14 cellular contexts compared by ENCODE assay signal in the genomic region with DNA sequence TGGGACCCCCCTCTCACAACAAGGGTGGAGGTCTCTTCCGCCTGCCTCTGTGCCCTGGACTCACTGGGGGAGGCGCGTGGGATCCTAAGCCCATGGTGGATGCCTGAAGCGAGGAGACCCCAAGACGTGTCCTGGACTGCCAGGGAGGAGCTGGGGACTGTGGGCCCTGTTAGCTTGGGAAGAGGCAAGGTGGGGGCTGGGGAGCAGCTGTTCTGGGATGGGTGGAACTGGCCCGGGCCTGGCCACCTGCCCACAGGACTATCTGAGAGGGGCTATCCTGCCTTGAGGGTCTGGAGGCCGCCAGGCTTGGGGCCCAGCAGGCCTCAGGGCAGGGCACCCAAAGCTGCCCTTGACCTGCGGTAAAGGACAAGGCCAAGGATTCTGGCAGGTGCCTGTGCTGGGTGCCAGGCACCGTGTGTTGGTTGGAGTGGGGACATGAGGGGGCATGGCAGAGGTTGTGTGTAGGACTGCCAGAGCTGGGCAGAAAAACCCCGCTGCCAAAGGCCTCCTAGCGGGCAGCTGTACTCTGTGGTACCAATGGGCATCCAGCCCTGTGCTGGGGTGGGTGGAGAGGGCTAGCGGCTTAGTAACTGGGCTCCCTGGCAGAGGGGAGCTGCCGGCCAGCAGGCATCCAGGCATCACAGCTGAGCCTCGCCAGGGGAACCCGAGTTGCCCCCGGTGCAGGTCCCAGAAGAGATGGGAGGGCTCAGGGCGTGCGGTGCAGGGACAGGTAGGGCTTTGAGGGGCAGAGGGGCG. TPM values are rescaled to one million over a fixed set of nuclear protein-coding genes. Genes with fewer than 3 reads are reported as not detected.
DNase-seq lines count a peak whose midpoint lies in the region; ATAC-seq, FAIRE-seq and TF ChIP-seq lines count a peak whose summit lies in the region.
"Had no signal": no experiment of that assay in that cellular context is flagged by ENCODE, and none has a peak within 500 bp of the region (broad histone marks: within the 10 kb centered on the region; RNA-seq: fewer than 3 reads in every experiment).

No MANE protein-coding gene starts in this region.

- H4K5ac ChIP-seq in H1 (ENCODE audit: insufficient read length, low read depth, low read length) = no peak overlapping the region

- no peaks in the 10 kb centered on the region for H3K9me3 Mint-ChIP-seq in activated CD4-positive, alpha-beta T cell treated with anti-CD3 and anti-CD28 coated beads for 36 hours (ENCODE audit: low read depth)
- H3K9me3 Mint-ChIP-seq in stimulated activated memory B cell treated with anti-CD40 and anti-IgM and Interleukin-4, amounts not matched to agents 10 μg/mL and 1 μg/mL and 100 μg/mL, for 72 hours = no peaks in the 10 kb centered on the region

- no peak overlapping the region for H3K14ac ChIP-seq in H1 (ENCODE audit: insufficient read length)

- no peak overlapping the region for H2AK5ac ChIP-seq in H1 (ENCODE audit: low read depth, low read length)

- H4K20me1 ChIP-seq in SU-DHL-6 (ENCODE audit: low read depth, low read length) (peaks cover 10% of the 10 kb centered on the region; the same call in 1 of the 2 replicates), H1 (replicated peaks in 1 of 2; ENCODE audit: control insufficient read depth in 1 of 2, insufficient read depth in 2 of 2, low read length in 2 of 2) (no peaks in the 10 kb centered on the region)

- H3F3A ChIP-seq in SU-DHL-6 (ENCODE audit: insufficient read depth) = peaks cover 22% of the 10 kb centered on the region

- H3K27ac ChIP-seq in SU-DHL-6 (ENCODE audit: low read depth, low read length) (peak overlapping the region; percentile 98), H1 (ENCODE audit: low read depth, low read length) (no peak overlapping the region), esophagus muscularis mucosa (replicated peaks in 1 of 4) (no peak overlapping the region)
- H3K27ac ChIP-seq: 22Rv1 had no signal

- no peak for FAIRE-seq in H1 (lab: Jason Lieb, UNC)

- peak overlapping the region; percentile 97 for H3K4me3 Mint-ChIP-seq in activated CD4-positive, alpha-beta T cell treated with anti-CD3 and anti-CD28 coated beads for 36 hours
- H3K4me3 Mint-ChIP-seq in stimulated activated memory B cell treated with anti-CD40 and anti-IgM and Interleukin-4, amounts not matched to agents 10 μg/mL and 1 μg/mL and 100 μg/mL, for 72 hours = peak overlapping the region; percentile 99

- H3K18ac ChIP-seq in H1 (ENCODE audit: extremely low read depth, low read length) = no peak overlapping the region

- TF ChIP-seq EP300 in H1 (IDR thresholded peaks at IDR 0.05; ENCODE audit: borderline replicate concordance in 1 of 2, low read depth in 2 of 2, low read length in 2 of 2) (no peak), esophagus muscularis mucosa (IDR thresholded peaks at IDR 0.05) (no peak)

- intact Hi-C loops in activated CD4-positive, alpha-beta T cell treated with anti-CD3 and anti-CD28 coated beads for 36 hours (cut with DNase I, micrococcal nuclease) = loop anchor here (1.0 to 5.0 kb wide), 7 partner anchors 34 to 549 kb away; partner anchors contain the start of genes DUSP8 (in 1 of the 2) and TSSC4 (in 1 of the 2)
- intact Hi-C loops in esophagus muscularis mucosa (cut with DNase I) = no loop called here

- H3K23ac ChIP-seq in H1 (ENCODE audit: insufficient read length) = no peak overlapping the region

- WGBS in H1 (ENCODE audit: extremely low coverage in 1 of 2, insufficient coverage in 1 of 2, insufficient read length in 1 of 2, insufficient replicate concordance in 2 of 2, low coverage in 1 of 2, low lambda C conversion rate in 2 of 2, missing lambda C conversion rate in 1 of 2), 2 experiments = 96% methylated on average over 19 of the region's 19 CpGs; no CpG with 5 or more reads in 1 of the 2 experiments
- 92% methylated on average over 9 of the region's 19 CpGs for WGBS in esophagus muscularis mucosa

- peak overlapping the region; percentile 25; the same call in 1 of the 2 replicates for H4K8ac ChIP-seq in H1 (ENCODE audit: extremely low read depth, insufficient read depth, low read length)

- H3K27me3 ChIP-seq in SU-DHL-6 (ENCODE audit: low read length) = no peaks in the 10 kb centered on the region
- no peaks in the 10 kb centered on the region; a peak in 1 of 7 replicates for H3K27me3 ChIP-seq in H1 (replicated peaks in 1 of 4; ENCODE audit: control insufficient read depth in 3 of 4, extremely low read depth in 1 of 4, insufficient read depth in 3 of 4, low read length in 3 of 4)
- H3K27me3 ChIP-seq in esophagus muscularis mucosa = no peaks in the 10 kb centered on the region
- H3K27me3 ChIP-seq: gastrocnemius medialis had no signal

- H2AFZ ChIP-seq in SU-DHL-6 (ENCODE audit: low read depth, low read length, severe bottlenecking) (no peak overlapping the region), H1 (ENCODE audit: low read length) (no peak overlapping the region)

- H3K9ac ChIP-seq in SU-DHL-6 (ENCODE audit: low read length) (peak overlapping the region; percentile 69), H1 (replicated peaks in 1 of 4; ENCODE audit: extremely low read depth in 1 of 4, low read depth in 3 of 4, low read length in 3 of 4) (no peak overlapping the region)

- no peak overlapping the region for H2BK5ac ChIP-seq in H1 (ENCODE audit: low read depth, low read length)

- H3K36me3 ChIP-seq in SU-DHL-6 (ENCODE audit: low read length) (no peaks in the 10 kb centered on the region), H1 (ENCODE audit: control insufficient read depth in 2 of 4, insufficient read depth in 4 of 4, low read length in 3 of 4) (no peaks in the 10 kb centered on the region), esophagus muscularis mucosa (no peaks in the 10 kb centered on the region)
- H3K36me3 ChIP-seq: gastrocnemius medialis had no signal

- peak; percentile 7 for ATAC-seq in activated CD4-positive, alpha-beta T cell treated with anti-CD3 and anti-CD28 coated beads for 36 hours
- ATAC-seq in stimulated activated memory B cell treated with anti-CD40 and anti-IgM and Interleukin-4, amounts not matched to agents 10 μg/mL and 1 μg/mL and 100 μg/mL, for 72 hours = no peak

- peak overlapping the region; percentile 66 for H3K4me3 ChIP-seq in SU-DHL-6 (ENCODE audit: insufficient read depth, low read length, poor library complexity, severe bottlenecking)
- H3K4me3 ChIP-seq in H1 (ENCODE audit: extremely low read depth in 1 of 4, insufficient read depth in 2 of 4, low read depth in 3 of 4, low read length in 4 of 4) = no peak overlapping the region
- H3K4me3 ChIP-seq in esophagus muscularis mucosa = peak overlapping the region in 2 of 4 donors; percentile 31 to 40

- no peak overlapping the region for H4K91ac ChIP-seq in H1 (replicated peaks; ENCODE audit: insufficient read length, low read length)

- no peak overlapping the region for H2BK12ac ChIP-seq in H1 (ENCODE audit: low read depth, low read length)

- no peaks in the 10 kb centered on the region for H3K27me3 Mint-ChIP-seq in activated CD4-positive, alpha-beta T cell treated with anti-CD3 and anti-CD28 coated beads for 36 hours
- no peaks in the 10 kb centered on the region for H3K27me3 Mint-ChIP-seq in stimulated activated memory B cell treated with anti-CD40 and anti-IgM and Interleukin-4, amounts not matched to agents 10 μg/mL and 1 μg/mL and 100 μg/mL, for 72 hours

- H3K79me1 ChIP-seq in H1 (ENCODE audit: low read depth, low read length) = no peaks in the 10 kb centered on the region

- no peak for TF ChIP-seq RAD21 in H1 (IDR thresholded peaks at IDR 0.05 in 1 of 2, conservative IDR thresholded peaks at IDR 0.05 in 1 of 2; ENCODE audit: low read depth in 2 of 2, low read length in 2 of 2)

- H3K4me1 Mint-ChIP-seq in activated CD4-positive, alpha-beta T cell treated with anti-CD3 and anti-CD28 coated beads for 36 hours = peaks cover 66% of the 10 kb centered on the region
- peaks cover 59% of the 10 kb centered on the region for H3K4me1 Mint-ChIP-seq in stimulated activated memory B cell treated with anti-CD40 and anti-IgM and Interleukin-4, amounts not matched to agents 10 μg/mL and 1 μg/mL and 100 μg/mL, for 72 hours

- CTCF ChIA-PET in activated CD4-positive, alpha-beta T cell treated with anti-CD3 and anti-CD28 coated beads for 36 hours (lab: Charles Lee) = interaction anchor here (0.8 to 2.5 kb wide), 6 partner anchors 29 to 201 kb away, joined by 3 to 10 read pairs (median 6); no protein-coding TSS in a partner anchor
- CTCF ChIA-PET in H1 (lab: Charles Lee; ENCODE audit: partially characterized antibody) = interaction anchor here (0.6 to 15.7 kb wide), 10 partner anchors 21 to 300 kb away, joined by 3 to 232 read pairs (median 5); no protein-coding TSS in a partner anchor

- POLR2A ChIA-PET in activated CD4-positive, alpha-beta T cell treated with anti-CD3 and anti-CD28 coated beads for 36 hours (lab: Charles Lee) = interaction anchor here (0.6 kb wide), 1 partner anchor 152 kb away, joined by 3 read pairs; no protein-coding TSS in a partner anchor
- POLR2A ChIA-PET in H1 (lab: Charles Lee; ENCODE audit: partially characterized antibody) = no interaction called here

- H3K79me2 ChIP-seq in SU-DHL-6 (ENCODE audit: insufficient read depth, low read length) = peaks cover 34% of the 10 kb centered on the region
- H3K79me2 ChIP-seq in H1 (ENCODE audit: control insufficient read depth in 1 of 2, insufficient read depth in 2 of 2, low read length in 2 of 2) = no peaks in the 10 kb centered on the region

- H3K9me2 ChIP-seq in SU-DHL-6 (replicated peaks; ENCODE audit: insufficient read depth, low read length) = no peaks in the 10 kb centered on the region

- H3K4me1 ChIP-seq in H1 (replicated peaks in 1 of 4; ENCODE audit: control insufficient read depth in 3 of 4, insufficient read depth in 4 of 4, low read length in 3 of 4) (0 out of 7 replicates have a peak, but pooled peaks cover 0 to under 1% (median 0%) of the 10 kb centered on the region in 4 experiments), esophagus muscularis mucosa (peaks cover 0 to 6% (median 0%) of the 10 kb centered on the region in 4 donors)

- H3K36me3 Mint-ChIP-seq in activated CD4-positive, alpha-beta T cell treated with anti-CD3 and anti-CD28 coated beads for 36 hours (ENCODE audit: low read depth) = peaks cover 7% of the 10 kb centered on the region
- peaks cover 17% of the 10 kb centered on the region for H3K36me3 Mint-ChIP-seq in stimulated activated memory B cell treated with anti-CD40 and anti-IgM and Interleukin-4, amounts not matched to agents 10 μg/mL and 1 μg/mL and 100 μg/mL, for 72 hours

- H3K27ac Mint-ChIP-seq in activated CD4-positive, alpha-beta T cell treated with anti-CD3 and anti-CD28 coated beads for 36 hours = peak overlapping the region; percentile 98
- peak overlapping the region; percentile 99 for H3K27ac Mint-ChIP-seq in stimulated activated memory B cell treated with anti-CD40 and anti-IgM and Interleukin-4, amounts not matched to agents 10 μg/mL and 1 μg/mL and 100 μg/mL, for 72 hours

- no peaks in the 10 kb centered on the region for H3K9me3 ChIP-seq in SU-DHL-6 (ENCODE audit: insufficient read depth, low read length)
- no peaks in the 10 kb centered on the region for H3K9me3 ChIP-seq in H1 (ENCODE audit: insufficient read depth in 2 of 2, low read depth in 1 of 2, low read length in 1 of 2)
- H3K9me3 ChIP-seq in esophagus muscularis mucosa = no peaks in the 10 kb centered on the region
- H3K9me3 ChIP-seq: gastrocnemius medialis had no signal

- no peak overlapping the region for H3K4ac ChIP-seq in H1 (replicated peaks; ENCODE audit: insufficient read length, low read depth, low read length)

- TF ChIP-seq CTCF in SU-DHL-6 (IDR thresholded peaks at IDR 0.05; ENCODE audit: insufficient read depth, low read length, poor library complexity, severe bottlenecking) = peak; percentile 14
- no peak for TF ChIP-seq CTCF in H1 (IDR thresholded peaks at IDR 0.05; ENCODE audit: control extremely low read depth in 1 of 3, insufficient read depth in 1 of 3, low read depth in 1 of 3, low read length in 3 of 3)
- no peak for TF ChIP-seq CTCF in esophagus muscularis mucosa (IDR thresholded peaks at IDR 0.05)

- H2BK15ac ChIP-seq in H1 (ENCODE audit: low read length) = no peak overlapping the region

- H3K4me2 ChIP-seq in SU-DHL-6 (ENCODE audit: low read depth, low read length, poor library complexity, severe bottlenecking) (peak overlapping the region; percentile 74), H1 (ENCODE audit: insufficient read depth in 1 of 2, low read depth in 2 of 2, low read length in 2 of 2) (no peak overlapping the region)

- DNase-seq in activated CD4-positive, alpha-beta T cell treated with anti-CD3 and anti-CD28 coated beads for 36 hours = peak; percentile 66
- no peak for DNase-seq in activated CD4-positive, alpha-beta T cell treated with anti-CD3 and anti-CD28 coated beads, Interleukin-2, amount 50 U/mL, for 1 hour
- no peak for DNase-seq in H1 (ENCODE audit: low read depth in 1 of 2, low spot score in 2 of 2)
- DNase-seq in Kasumi-1 (lab: John Stamatoyannopoulos, UW) = no peak
- no peak for DNase-seq in NCI-H2171 (lab: John Stamatoyannopoulos, UW)
- DNase-seq in esophagus muscularis mucosa (ENCODE audit: extremely low spot score) = no peak
- DNase-seq: EL, SHP77 had no signal

- TF ChIP-seq POLR2A in H1 (IDR thresholded peaks at IDR 0.05; ENCODE audit: control extremely low read depth in 1 of 2, low read depth in 2 of 2, low read length in 2 of 2) (no peak), esophagus muscularis mucosa (IDR thresholded peaks at IDR 0.05; ENCODE audit: low read depth) (no peak)

- H2BK120ac ChIP-seq in H1 (replicated peaks; ENCODE audit: low read depth, low read length) = no peak overlapping the region

- no peak overlapping the region for H3K56ac ChIP-seq in H1 (replicated peaks; ENCODE audit: insufficient read length, low read depth, low read length)

- H3K23me2 ChIP-seq in H1 (ENCODE audit: low read depth, low read length) = no peaks in the 10 kb centered on the region

- H2BK20ac ChIP-seq in H1 (ENCODE audit: low read length) = no peak overlapping the region

RNA-seq across cellular contexts. Expression of gene LSP1, which starts 0.7 kb away (rescaled TPM):
- 100 to 1,000 TPM; 193 to 227 TPM for total RNA-seq in activated CD4-positive, alpha-beta T cell treated with anti-CD3 and anti-CD28 coated beads for 36 hours
- not detected in 2 replicates for total RNA-seq in H1 (2021; fragmentation: NEBNext Ultra II Directional; extraction: Animal tissue kit (Norgen Biotek cat#: 25700))
- 0.03 TPM in 1 of 2 replicates, not detected in the other for polyA plus RNA-seq in H1 (2011; rRNA removed)
- not detected for polyA plus RNA-seq in H1 (2011; cell fraction: cytosol; rRNA removed)
- not detected for polyA plus RNA-seq in H1 (2011; cell fraction: nucleus; rRNA removed)
- polyA plus RNA-seq in H1 (2012, experiment 1 of 2) = 0.11 TPM in 1 of 4 replicates, not detected in the others
- not detected for polyA plus RNA-seq in H1 (2012, experiment 2 of 2)
- 0.16 TPM for polyA plus RNA-seq in H1 (2013, experiment 1 of 2)
- 0.07 TPM for polyA plus RNA-seq in H1 (2013, experiment 2 of 2)
- not detected in 2 replicates for polyA minus RNA-seq in H1 (2011; rRNA and poly(A)+ RNA removed)
- polyA minus RNA-seq in H1 (2011; cell fraction: cytosol; rRNA and poly(A)+ RNA removed) = not detected
- polyA minus RNA-seq in H1 (2011; cell fraction: nucleus; rRNA and poly(A)+ RNA removed) = not detected
- 10 to 100 TPM; 10.3 to 36.5 (median 35.4) TPM for total RNA-seq in esophagus muscularis mucosa

RNA-seq across cellular contexts. Expression of gene TNNI2, which starts 14.8 kb away (rescaled TPM):
- total RNA-seq in activated CD4-positive, alpha-beta T cell treated with anti-CD3 and anti-CD28 coated beads for 36 hours = not detected
- total RNA-seq in H1 (2021; fragmentation: NEBNext Ultra II Directional; extraction: Animal tissue kit (Norgen Biotek cat#: 25700)) = not detected in 2 replicates
- polyA plus RNA-seq in H1 (2011; rRNA removed) = 0.39 TPM in 1 of 2 replicates, not detected in the other
- not detected for polyA plus RNA-seq in H1 (2011; cell fraction: cytosol; rRNA removed)
- 0.33 TPM for polyA plus RNA-seq in H1 (2011; cell fraction: nucleus; rRNA removed)
- polyA plus RNA-seq in H1 (2012, experiment 1 of 2) = 0.41 TPM in 1 of 4 replicates, not detected in the others
- polyA plus RNA-seq in H1 (2012, experiment 2 of 2) = not detected
- polyA plus RNA-seq in H1 (2013, experiment 1 of 2) = 0.12 TPM
- polyA plus RNA-seq in H1 (2013, experiment 2 of 2) = not detected
- not detected in 2 replicates for polyA minus RNA-seq in H1 (2011; rRNA and poly(A)+ RNA removed)
- polyA minus RNA-seq in H1 (2011; cell fraction: cytosol; rRNA and poly(A)+ RNA removed) = not detected
- polyA minus RNA-seq in H1 (2011; cell fraction: nucleus; rRNA and poly(A)+ RNA removed) = not detected
- 1 to 10 TPM in 1 of 4 donors, not detected in 3; 4.2 TPM for total RNA-seq in esophagus muscularis mucosa

RNA-seq across cellular contexts. Expression of gene SYT8, which starts 18.8 kb away (rescaled TPM):
- not detected for total RNA-seq in activated CD4-positive, alpha-beta T cell treated with anti-CD3 and anti-CD28 coated beads for 36 hours
- not detected in 2 replicates for total RNA-seq in H1 (2021; fragmentation: NEBNext Ultra II Directional; extraction: Animal tissue kit (Norgen Biotek cat#: 25700))
- not detected in 2 replicates for polyA plus RNA-seq in H1 (2011; rRNA removed)
- not detected for polyA plus RNA-seq in H1 (2011; cell fraction: cytosol; rRNA removed)
- 0.27 TPM for polyA plus RNA-seq in H1 (2011; cell fraction: nucleus; rRNA removed)
- not detected in 4 replicates for polyA plus RNA-seq in H1 (2012, experiment 1 of 2)
- not detected for polyA plus RNA-seq in H1 (2012, experiment 2 of 2)
- not detected for polyA plus RNA-seq in H1 (2013, experiment 1 of 2)
- 0.04 TPM for polyA plus RNA-seq in H1 (2013, experiment 2 of 2)
- polyA minus RNA-seq in H1 (2011; rRNA and poly(A)+ RNA removed) = not detected in 2 replicates
- not detected for polyA minus RNA-seq in H1 (2011; cell fraction: cytosol; rRNA and poly(A)+ RNA removed)
- polyA minus RNA-seq in H1 (2011; cell fraction: nucleus; rRNA and poly(A)+ RNA removed) = not detected
- not detected for total RNA-seq in esophagus muscularis mucosa
- total RNA-seq: gastrocnemius medialis, subcutaneous adipose tissue had no signal

RNA-seq across cellular contexts. Expression of gene PRR33, which starts 38.1 kb away (rescaled TPM):
- under 1 TPM; 0.07 to 0.09 TPM for total RNA-seq in activated CD4-positive, alpha-beta T cell treated with anti-CD3 and anti-CD28 coated beads for 36 hours
- not detected in 2 replicates for total RNA-seq in H1 (2021; fragmentation: NEBNext Ultra II Directional; extraction: Animal tissue kit (Norgen Biotek cat#: 25700))
- 0.02 and 0.08 TPM in 2 replicates for polyA plus RNA-seq in H1 (2011; rRNA removed)
- polyA plus RNA-seq in H1 (2011; cell fraction: cytosol; rRNA removed) = 0.03 TPM
- 0.04 TPM for polyA plus RNA-seq in H1 (2011; cell fraction: nucleus; rRNA removed)
- polyA plus RNA-seq in H1 (2012, experiment 1 of 2) = 0.06 TPM in 1 of 4 replicates, not detected in the others
- polyA plus RNA-seq in H1 (2012, experiment 2 of 2) = not detected
- 0.02 TPM for polyA plus RNA-seq in H1 (2013, experiment 1 of 2)
- polyA plus RNA-seq in H1 (2013, experiment 2 of 2) = 0.02 TPM
- polyA minus RNA-seq in H1 (2011; rRNA and poly(A)+ RNA removed) = not detected in 2 replicates
- not detected for polyA minus RNA-seq in H1 (2011; cell fraction: cytosol; rRNA and poly(A)+ RNA removed)
- not detected for polyA minus RNA-seq in H1 (2011; cell fraction: nucleus; rRNA and poly(A)+ RNA removed)
- total RNA-seq in esophagus muscularis mucosa = not detected
- total RNA-seq: mucosa of gallbladder, subcutaneous adipose tissue had no signal
